In the genomic region with DNA sequence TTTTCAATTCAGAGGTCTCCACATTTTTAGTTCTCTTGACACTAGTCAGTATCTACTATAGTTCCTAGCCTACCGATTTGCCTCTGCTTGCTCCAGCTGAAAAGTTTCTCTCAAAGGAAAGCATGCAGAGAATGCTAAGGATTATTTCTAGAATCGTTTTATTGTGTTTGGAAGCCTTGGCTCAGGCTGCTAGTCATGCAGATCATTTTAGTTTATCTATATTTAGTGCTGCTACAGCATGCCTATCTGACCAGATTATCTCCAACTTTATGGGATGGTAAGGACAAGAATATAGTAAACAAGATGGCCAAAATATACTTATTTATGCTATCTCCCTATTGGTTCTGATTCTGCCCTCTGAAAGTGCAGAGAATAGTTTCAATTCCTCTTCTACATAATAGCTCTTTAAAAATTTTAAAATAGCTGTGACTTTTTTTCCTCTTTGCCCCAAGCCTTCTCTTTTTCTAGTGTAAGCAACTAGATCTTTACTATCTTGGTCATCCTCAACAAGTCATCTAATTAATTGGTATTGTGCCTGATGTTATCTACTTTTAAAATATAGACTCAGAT, we compare ENCODE assay signal across 22 cellular contexts. TPM values are rescaled to one million over a fixed set of nuclear protein-coding genes. Genes with fewer than 3 reads are reported as not detected.
A peak's percentile ranks its signal among the peaks of the same experiment; 100 is the strongest.
DNase-seq lines count a peak whose midpoint lies in the region; ATAC-seq, FAIRE-seq and TF ChIP-seq lines count a peak whose summit lies in the region.
"Had no signal": no experiment of that assay in that cellular context is flagged by ENCODE, and none has a peak within 500 bp of the region (broad histone marks: within the 10 kb centered on the region; RNA-seq: fewer than 3 reads in every experiment).

No MANE protein-coding gene starts in this region.

- TF ChIP-seq POLR2A in GM12891 (IDR thresholded peaks at IDR 0.05; ENCODE audit: low read depth, low read length), result no peak

- H4K20me1 ChIP-seq in MM.1S (ENCODE audit: insufficient read depth, low read length), result no peaks in the 10 kb centered on the region
- H4K20me1 ChIP-seq: BLaER1 had no signal

- TF ChIP-seq CTCF in MM.1S (IDR thresholded peaks at IDR 0.05; ENCODE audit: low read length) (no peak), pancreas (IDR thresholded peaks at IDR 0.05) (no peak)

- H3K9me3 ChIP-seq in MM.1S (replicated peaks; ENCODE audit: insufficient read depth, low read length) (no peaks in the 10 kb centered on the region), pancreas (no peaks in the 10 kb centered on the region)
- H3K9me3 ChIP-seq: BLaER1 had no signal

- H3K4me3 ChIP-seq in MM.1S (ENCODE audit: low read length) (no peak overlapping the region), pancreas (no peak overlapping the region)
- H3K4me3 ChIP-seq: BLaER1, PC-9 had no signal

- ATAC-seq in pancreas, result no peak

- no peaks in the 10 kb centered on the region for H3K27me3 ChIP-seq in MM.1S (replicated peaks; ENCODE audit: insufficient read depth, low read length)
- peaks cover 0 to 34% (median 3%) of the 10 kb centered on the region in 4 donors for H3K27me3 ChIP-seq in pancreas
- H3K27me3 ChIP-seq: BLaER1 had no signal

- intact Hi-C loops in pancreas (cut with DNase I), result no loop called here

- peak overlapping the region; percentile 24; the same call in 1 of the 2 replicates for H3K4me2 ChIP-seq in MM.1S (ENCODE audit: low read depth, low read length)
- H3K4me2 ChIP-seq: BLaER1, PC-9 had no signal

- H3K9ac ChIP-seq in MM.1S (ENCODE audit: low read length), result no peak overlapping the region
- H3K9ac ChIP-seq: BLaER1 had no signal

- H3F3A ChIP-seq in MM.1S (ENCODE audit: insufficient read depth, low read length), result no peaks in the 10 kb centered on the region

- peak overlapping the region; percentile 8; the same call in 1 of the 2 replicates for H3K27ac ChIP-seq in MM.1S (ENCODE audit: low read length)
- H3K27ac ChIP-seq in pancreas, result no peak overlapping the region
- H3K27ac ChIP-seq: BLaER1, PC-9 had no signal

- H3K36me3 ChIP-seq in MM.1S (replicated peaks; ENCODE audit: insufficient read depth, low read length) (no peaks in the 10 kb centered on the region), pancreas (no peaks in the 10 kb centered on the region)
- H3K36me3 ChIP-seq: BLaER1 had no signal

- H3K4me1 ChIP-seq in MM.1S (ENCODE audit: low read length) (peaks cover 10% of the 10 kb centered on the region; the same call in 1 of the 2 replicates), pancreas (no peaks in the 10 kb centered on the region)
- H3K4me1 ChIP-seq: BLaER1 had no signal

- no peak for DNase-seq in GM12891 (ENCODE audit: insufficient read length, low spot score)
- DNase-seq in MM.1S, result no peak
- peak; percentile 31 for DNase-seq in fibroblast of peridontal ligament (ENCODE audit: extremely low read depth)
- no peak for DNase-seq in pancreas
- DNase-seq in 8988T, result no peak
- DNase-seq in NCI-H187 treated with DMSO at 0.1 percent for 48 hours (lab: John Stamatoyannopoulos, UW), result no peak
- DNase-seq in mucosa of gallbladder (ENCODE audit: low spot score), result no peak
- DNase-seq in activated T-cell treated with anti-CD3 and anti-CD28 coated beads, Interleukin-2, amount 50 U/mL, for 48 hours, result no peak
- DNase-seq: CD8-positive, alpha-beta memory T cell; DMS79 treated with DMSO at 0.1 percent for 48 hours; H9; Kasumi-1; NCI-H1417; NCI-H2029; NCI-H2171; NCI-H446; NCI-H69; NK-92 treated with Interleukin-12 subunit alpha and Interleukin-12 subunit beta, amount 100 ng/mL, for 24 hours; PC-9 had no signal

- no peaks in the 10 kb centered on the region for H3K79me2 ChIP-seq in MM.1S (ENCODE audit: low read length)

- 18 to 24% methylated on average over 2 of the region's 2 CpGs for WGBS in pancreas, 2 donors

- H2AFZ ChIP-seq in MM.1S (ENCODE audit: low read length), result no peak overlapping the region
- H2AFZ ChIP-seq: PC-9 had no signal

- FAIRE-seq in GM12891 (lab: Jason Lieb, UNC) (no peak), pancreas (lab: Jason Lieb, UNC) (peak; percentile 9)
- FAIRE-seq: G401.6 had no signal

- no peaks in the 10 kb centered on the region for H3K9me2 ChIP-seq in MM.1S (replicated peaks; ENCODE audit: insufficient read depth, low read length)

TF ChIP-seq in GM12891, 5 proteins besides CTCF, POLR2A, EP300 and RAD21:
- TF ChIP-seq TAF1 (IDR thresholded peaks at IDR 0.05; ENCODE audit: low read depth, low read length) (no peak), SPI1 (IDR thresholded peaks at IDR 0.05; ENCODE audit: low read depth, low read length) (peak; percentile 70), POU2F2 (IDR thresholded peaks at IDR 0.05; ENCODE audit: low read depth, low read length) (no peak)
TF ChIP-seq in GM12891: peak in this region for 1.

RNA-seq across cellular contexts. Expression of a gene that starts 15.7 kb away (rescaled TPM):
- 0.06 TPM for polyA plus RNA-seq in GM12891 (2012; ENCODE audit: low read depth, missing spikeins)
- under 1 TPM in 3 of 6 donors, not detected in 3; 0.06 to 0.31 (median 0.06) TPM for total RNA-seq in pancreas
- under 1 TPM; 0.02 to 0.04 TPM for polyA plus RNA-seq in pancreas
- 0.29 TPM for total RNA-seq in mucosa of gallbladder
- polyA plus RNA-seq: CD8-positive, alpha-beta memory T cell; IgD-negative memory B cell had no signal
